24 cellular contexts compared by ENCODE assay signal in genomic region chr17:74063439-74063838, GRCh38.
DNase-seq lines count a peak whose midpoint lies in the region.
"Had no signal": no experiment of that assay in that cellular context is flagged by ENCODE, and none has a peak within 500 bp of the region (broad histone marks: within the 10 kb centered on the region; RNA-seq: fewer than 3 reads in every experiment).

No MANE protein-coding gene starts in this region.

- H2BK5ac ChIP-seq in neuronal stem cell (ENCODE audit: low read length) = no peak overlapping the region

- no peak overlapping the region for H2BK12ac ChIP-seq in neuronal stem cell (ENCODE audit: low read length)

- no peak overlapping the region for H3K14ac ChIP-seq in neuronal stem cell (ENCODE audit: low read length)

- no peak overlapping the region for H3K23ac ChIP-seq in neuronal stem cell (ENCODE audit: low read depth, low read length, poor library complexity)

- no peak overlapping the region for H2AK5ac ChIP-seq in neuronal stem cell (ENCODE audit: low read depth, low read length)

- H3K27me3 Mint-ChIP-seq in activated T-helper 1 cell treated with anti-CD3 and anti-CD28 coated beads, Interleukin-12 subunit alpha, Interleukin-12 subunit beta, Interleukin-2, Interleukin-4 antibody, amounts not matched to agents 30 ng/mL and 10 ng/mL and 1 ng/mL, durations not matched to agents 14 hours and 24 hours and 36 hours (ENCODE audit: insufficient read depth) = peaks cover 5% of the 10 kb centered on the region

- H3K9me3 ChIP-seq in neuronal stem cell (replicated peaks in 1 of 2; ENCODE audit: control insufficient read depth in 2 of 2, insufficient read depth in 1 of 2, low read depth in 1 of 2, low read length in 2 of 2) = no peaks in the 10 kb centered on the region
- H3K9me3 ChIP-seq: A549; BE2C; BLaER1 treated with 17β-estradiol and CSF1 and Interleukin-3, amounts not matched to agents 10 nM and 100 nM had no signal

- no peak overlapping the region for H3K18ac ChIP-seq in neuronal stem cell (ENCODE audit: low read length)

- WGBS in neuronal stem cell (ENCODE audit: extremely low coverage in 2 of 2, insufficient read length in 2 of 2, insufficient replicate concordance in 1 of 2), 2 donors = no CpG with 5 or more reads among the region's 10 CpGs

- DNase-seq in NCI-H146 (lab: John Stamatoyannopoulos, UW) (peak; percentile 63), NCI-H146 treated with DMSO at 0.1 percent for 48 hours (lab: John Stamatoyannopoulos, UW; ENCODE audit: unreplicated experiment) (no peak), COLO668 (lab: John Stamatoyannopoulos, UW; ENCODE audit: unreplicated experiment) (peak; percentile 8), NCI-H774 (lab: John Stamatoyannopoulos, UW) (peak; percentile 12), neuronal stem cell (ENCODE audit: low spot score) (no peak), cerebellum (ENCODE audit: low spot score) (no peak)
- no peak for DNase-seq in activated T-helper 1 cell treated with anti-CD3 and anti-CD28 coated beads, Interleukin-12 subunit alpha, Interleukin-12 subunit beta, Interleukin-2, Interleukin-4 antibody, amounts not matched to agents 30 ng/mL and 10 ng/mL and 1 ng/mL, durations not matched to agents 14 hours and 24 hours and 36 hours (ENCODE audit: low spot score)
- DNase-seq: 8988T; ACHN; AML-193; BE2C; Calu3; CD4-positive, alpha-beta T cell; CD8-positive, alpha-beta memory T cell; COR-L47; DMS53; EL; GDM1; GM23248; H9 had no signal

- H2BK15ac ChIP-seq in neuronal stem cell (ENCODE audit: low read length) = peak overlapping the region; percentile 43

- H3K27ac ChIP-seq in neuronal stem cell (replicated peaks; ENCODE audit: low read length) = no peak overlapping the region
- H3K27ac ChIP-seq: A549; BLaER1 treated with 17β-estradiol and CSF1 and Interleukin-3, amounts not matched to agents 10 nM and 100 nM; GM23248 had no signal

- no peak overlapping the region for H3K9ac ChIP-seq in neuronal stem cell (ENCODE audit: low read depth, low read length, poor library complexity)
- H3K9ac ChIP-seq: BLaER1 treated with 17β-estradiol and CSF1 and Interleukin-3, amounts not matched to agents 10 nM and 100 nM; GM23248 had no signal

- H3K27me3 ChIP-seq in neuronal stem cell (ENCODE audit: control insufficient read depth in 3 of 3, insufficient read depth in 3 of 3, low read depth in 1 of 3, low read length in 3 of 3) = no peaks in the 10 kb centered on the region
- H3K27me3 ChIP-seq: BLaER1 treated with 17β-estradiol and CSF1 and Interleukin-3, amounts not matched to agents 10 nM and 100 nM had no signal

- H3K79me1 ChIP-seq in neuronal stem cell (ENCODE audit: low read depth, low read length) = no peaks in the 10 kb centered on the region

- no peaks in the 10 kb centered on the region for H3K36me3 Mint-ChIP-seq in activated T-helper 1 cell treated with anti-CD3 and anti-CD28 coated beads, Interleukin-12 subunit alpha, Interleukin-12 subunit beta, Interleukin-2, Interleukin-4 antibody, amounts not matched to agents 30 ng/mL and 10 ng/mL and 1 ng/mL, durations not matched to agents 14 hours and 24 hours and 36 hours (ENCODE audit: low read depth)
- H3K36me3 Mint-ChIP-seq: CD14-positive monocyte; CD8-positive, alpha-beta memory T cell had no signal

- no peak overlapping the region for H3K4ac ChIP-seq in neuronal stem cell (ENCODE audit: low read length)

- no peak overlapping the region for H4K91ac ChIP-seq in neuronal stem cell (ENCODE audit: low read depth, low read length, poor library complexity)

- no peak overlapping the region for H3K4me2 ChIP-seq in neuronal stem cell (ENCODE audit: insufficient read depth, low read length, poor library complexity, severe bottlenecking)
- H3K4me2 ChIP-seq: A549; BLaER1 treated with 17β-estradiol and CSF1 and Interleukin-3, amounts not matched to agents 10 nM and 100 nM had no signal

- H3K4me3 ChIP-seq in neuronal stem cell (ENCODE audit: low read length in 2 of 2) = no peak overlapping the region
- H3K4me3 ChIP-seq: A549; BLaER1 treated with 17β-estradiol and CSF1 and Interleukin-3, amounts not matched to agents 10 nM and 100 nM; GM12878; GM23248 had no signal

- H3K4me1 Mint-ChIP-seq in activated T-helper 1 cell treated with anti-CD3 and anti-CD28 coated beads, Interleukin-12 subunit alpha, Interleukin-12 subunit beta, Interleukin-2, Interleukin-4 antibody, amounts not matched to agents 30 ng/mL and 10 ng/mL and 1 ng/mL, durations not matched to agents 14 hours and 24 hours and 36 hours (ENCODE audit: low read depth) = no peaks in the 10 kb centered on the region
- H3K4me1 Mint-ChIP-seq: CD8-positive, alpha-beta memory T cell had no signal

- H3K4me3 Mint-ChIP-seq in activated T-helper 1 cell treated with anti-CD3 and anti-CD28 coated beads, Interleukin-12 subunit alpha, Interleukin-12 subunit beta, Interleukin-2, Interleukin-4 antibody, amounts not matched to agents 30 ng/mL and 10 ng/mL and 1 ng/mL, durations not matched to agents 14 hours and 24 hours and 36 hours = no peak overlapping the region
- H3K4me3 Mint-ChIP-seq: CD14-positive monocyte; CD4-positive, alpha-beta T cell; CD8-positive, alpha-beta memory T cell; H9 had no signal

- intact Hi-C loops in activated T-helper 1 cell treated with anti-CD3 and anti-CD28 coated beads, Interleukin-12 subunit alpha, Interleukin-12 subunit beta, Interleukin-2, Interleukin-4 antibody, amounts not matched to agents 30 ng/mL and 10 ng/mL and 1 ng/mL, durations not matched to agents 14 hours and 24 hours and 36 hours (cut with micrococcal nuclease) = no loop called here

- H3K36me3 ChIP-seq in neuronal stem cell (replicated peaks in 1 of 2; ENCODE audit: control insufficient read depth in 2 of 2, insufficient read depth in 2 of 2, low read length in 2 of 2) = no peaks in the 10 kb centered on the region
- H3K36me3 ChIP-seq: BE2C; BLaER1 treated with 17β-estradiol and CSF1 and Interleukin-3, amounts not matched to agents 10 nM and 100 nM had no signal

- peaks cover 0 to 1% of the 10 kb centered on the region in 2 donors for H3K4me1 ChIP-seq in neuronal stem cell (ENCODE audit: control insufficient read depth in 2 of 2, insufficient read depth in 1 of 2, low read depth in 1 of 2, low read length in 2 of 2)
- H3K4me1 ChIP-seq: A549; BE2C; BLaER1 treated with 17β-estradiol and CSF1 and Interleukin-3, amounts not matched to agents 10 nM and 100 nM had no signal

- H4K8ac ChIP-seq in neuronal stem cell (ENCODE audit: low read depth, low read length) = no peak overlapping the region

- H3K27ac Mint-ChIP-seq in activated T-helper 1 cell treated with anti-CD3 and anti-CD28 coated beads, Interleukin-12 subunit alpha, Interleukin-12 subunit beta, Interleukin-2, Interleukin-4 antibody, amounts not matched to agents 30 ng/mL and 10 ng/mL and 1 ng/mL, durations not matched to agents 14 hours and 24 hours and 36 hours = no peak overlapping the region
- H3K27ac Mint-ChIP-seq: CD14-positive monocyte; CD4-positive, alpha-beta T cell; CD8-positive, alpha-beta memory T cell; H9 had no signal

- H2BK120ac ChIP-seq in neuronal stem cell (ENCODE audit: low read depth, low read length) = no peak overlapping the region

- H3K9me3 Mint-ChIP-seq in activated T-helper 1 cell treated with anti-CD3 and anti-CD28 coated beads, Interleukin-12 subunit alpha, Interleukin-12 subunit beta, Interleukin-2, Interleukin-4 antibody, amounts not matched to agents 30 ng/mL and 10 ng/mL and 1 ng/mL, durations not matched to agents 14 hours and 24 hours and 36 hours = no peaks in the 10 kb centered on the region
- H3K9me3 Mint-ChIP-seq: CD4-positive, alpha-beta T cell had no signal

- no peak overlapping the region for H2AFZ ChIP-seq in neuronal stem cell (ENCODE audit: low read length)
- H2AFZ ChIP-seq: GM23248 had no signal

Comparison
In these comparisons a context has a peak if more than half of its experiments do, and no peak if none do; other contexts are left out.
1. DNase-seq: peak in NCI-H146 (single experiment), COLO668 (single experiment) and NCI-H774 (single experiment); none in NCI-H146 treated with DMSO at 0.1 percent for 48 hours (single experiment), neuronal stem cell (single experiment), activated T-helper 1 cell treated with anti-CD3 and anti-CD28 coated beads, Interleukin-12 subunit alpha, Interleukin-12 subunit beta, Interleukin-2, Interleukin-4 antibody, amounts not matched to agents 30 ng/mL and 10 ng/mL and 1 ng/mL, durations not matched to agents 14 hours and 24 hours and 36 hours (single experiment) and cerebellum (single experiment).